Comparison of ENCODE assay signal across 8 cellular contexts in the genomic region with DNA sequence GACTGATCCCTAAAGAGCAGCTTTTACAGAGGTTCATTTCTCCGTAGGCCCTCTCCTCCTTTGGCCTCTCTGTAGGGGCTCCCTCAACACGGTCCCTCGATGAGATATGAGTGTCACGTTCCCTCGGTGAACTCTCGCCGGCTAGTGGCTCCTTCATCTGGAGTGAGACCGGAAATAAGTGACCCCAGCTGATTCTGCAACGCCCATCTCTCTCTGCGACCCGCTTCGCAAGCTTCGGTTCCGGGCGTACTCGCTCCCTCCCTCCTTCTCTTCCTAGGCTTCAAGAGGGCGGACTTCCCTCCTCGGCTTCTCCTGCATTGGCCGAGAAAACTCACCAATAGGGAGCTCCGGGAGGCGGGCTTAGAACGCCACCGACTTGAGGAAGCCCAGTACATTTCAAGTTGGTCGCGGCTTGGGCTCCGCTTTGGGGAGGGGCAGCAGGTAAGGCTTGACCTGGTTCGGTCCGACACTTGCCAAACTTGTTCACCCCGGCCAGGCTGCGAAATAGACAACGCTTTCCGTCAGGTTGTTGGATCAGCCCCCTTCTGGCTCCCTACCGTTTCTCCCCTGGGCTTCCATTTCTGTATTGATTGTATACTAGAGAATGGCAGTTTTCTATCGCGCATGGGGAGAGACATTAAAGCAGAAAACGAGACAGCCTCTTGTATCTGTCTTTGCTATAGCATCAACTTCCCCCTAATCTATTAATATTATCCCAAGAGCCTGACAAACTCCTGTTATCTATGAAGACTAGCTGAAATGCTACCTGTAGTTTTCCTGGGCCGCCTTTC. TPM values are rescaled to one million over a fixed set of nuclear protein-coding genes. Genes with fewer than 3 reads are reported as not detected.
DNase-seq lines count a peak whose midpoint lies in the region; ATAC-seq, FAIRE-seq and TF ChIP-seq lines count a peak whose summit lies in the region.

Gene ANKRD34A, minus strand, starts transcription at position 248 of the 791 bp plus-strand sequence. CDS start 2,816 bp downstream, outside the sequence.
A gene with protein sequence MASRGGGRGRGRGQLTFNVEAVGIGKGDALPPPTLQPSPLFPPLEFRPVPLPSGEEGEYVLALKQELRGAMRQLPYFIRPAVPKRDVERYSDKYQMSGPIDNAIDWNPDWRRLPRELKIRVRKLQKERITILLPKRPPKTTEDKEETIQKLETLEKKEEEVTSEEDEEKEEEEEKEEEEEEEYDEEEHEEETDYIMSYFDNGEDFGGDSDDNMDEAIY (plus strand): TSS at position 363 of the 791 bp plus-strand sequence. CDS start 10,176 bp downstream, outside the sequence.

- FAIRE-seq in GM12892 (lab: Jason Lieb, UNC): peak; percentile 84

- H3K4me1 ChIP-seq in adrenal gland (replicated peaks in 1 of 2): peaks cover 26 to 48% of the 10 kb centered on the region in 2 donors

- no peak for TF ChIP-seq CTCF in adrenal gland (IDR thresholded peaks at IDR 0.05)
- TF ChIP-seq CTCF in progenitor cell of endocrine pancreas (IDR thresholded peaks at IDR 0.05; ENCODE audit: unreplicated experiment): no peak

- peak; percentile 89 for TF ChIP-seq POLR2A in GM12892 (IDR thresholded peaks at IDR 0.05; ENCODE audit: low read depth, low read length)
- TF ChIP-seq POLR2A in adrenal gland (IDR thresholded peaks at IDR 0.05): peak in 1 of 2 donors; percentile 98

- H3K36me3 ChIP-seq in adrenal gland (replicated peaks in 1 of 2): no peaks in the 10 kb centered on the region

- DNase-seq in GM12892 (ENCODE audit: insufficient read length): peak; percentile 82
- DNase-seq in NCI-H1417 treated with DMSO at 0.1 percent for 48 hours (lab: John Stamatoyannopoulos, UW): peak; percentile 63
- DNase-seq in T follicular helper cell (ENCODE audit: low read depth): peak; percentile 86
- peak; percentile 95 to 99 (median 98) for DNase-seq in adrenal gland
- DNase-seq in left ventricle myocardium superior: peak; percentile 96
- DNase-seq in progenitor cell of endocrine pancreas (ENCODE audit: low spot score, unreplicated experiment): peak; percentile 73
- DNase-seq in ureter (ENCODE audit: low spot score): peak; percentile 96

- H3K4me3 Mint-ChIP-seq in progenitor cell of endocrine pancreas (ENCODE audit: low read depth): peak within 1 kb of the TSS; percentile 88

- H3K4me3 ChIP-seq in adrenal gland: peak within 1 kb of the TSS; percentile 26 to 78 (median 53)

- ATAC-seq in HG02798 (IDR thresholded peaks at IDR 0.05; ENCODE audit: poor library complexity, unreplicated experiment) (peak; percentile 93), left ventricle myocardium superior (peak; percentile 81)

- no peaks in the 10 kb centered on the region for H3K9me3 Mint-ChIP-seq in progenitor cell of endocrine pancreas (ENCODE audit: low read depth)

- H3K27ac Mint-ChIP-seq in progenitor cell of endocrine pancreas: peak within 1 kb of the TSS; percentile 90

- H3K9me3 ChIP-seq in adrenal gland (replicated peaks in 1 of 3): no peaks in the 10 kb centered on the region

- peaks cover 41% of the 10 kb centered on the region for H3K27me3 Mint-ChIP-seq in progenitor cell of endocrine pancreas

- 0 to 1% (median 1%) methylated on average over 28 to 37 of the region's 37 CpGs for WGBS in adrenal gland, 4 donors

- H3K4me1 Mint-ChIP-seq in progenitor cell of endocrine pancreas (ENCODE audit: low read depth): peaks cover 20% of the 10 kb centered on the region

- H3K36me3 Mint-ChIP-seq in progenitor cell of endocrine pancreas (ENCODE audit: insufficient read depth): peaks cover 5% of the 10 kb centered on the region

- intact Hi-C loops in adrenal gland (cut with DNase I) (loop anchor here in 1 of 2 donors (5.0 to 10.0 kb wide), 2 partner anchors 47 to 70 kb away; partner anchors contain the start of gene PEX11B), left ventricle myocardium superior (cut with micrococcal nuclease) (loop anchor here (5.0 kb wide), 1 partner anchor 42 kb away; no protein-coding TSS in a partner anchor)

- H3K27me3 ChIP-seq in adrenal gland: no peaks in the 10 kb centered on the region

- H3K27ac ChIP-seq in adrenal gland: peak within 1 kb of the TSS; percentile 80 to 91 (median 85)

RNA-seq across cellular contexts. Expression of gene ANKRD34A, which starts in this region (rescaled TPM):
- polyA plus RNA-seq in GM12892 (2012; ENCODE audit: missing spikeins): 0.49 TPM
- 1 to 10 TPM in 4 of 8 donors, under 1 TPM in 4; 0.24 to 2.5 (median 1.0) TPM for total RNA-seq in adrenal gland
- 1 to 10 TPM in 2 of 3 donors, under 1 TPM in 1; 0.59 to 1.0 (median 1.0) TPM for polyA plus RNA-seq in adrenal gland
- total RNA-seq in left ventricle myocardium superior: 0.52 TPM
- 0.22 TPM in 1 of 2 replicates, not detected in the other for total RNA-seq in progenitor cell of endocrine pancreas
- total RNA-seq in ureter: 0.47 TPM

RNA-seq across cellular contexts. Expression of the second gene that starts in this region (rescaled TPM):
- 27.0 TPM for polyA plus RNA-seq in GM12892 (2012; ENCODE audit: missing spikeins)
- total RNA-seq in adrenal gland (10 to 100 TPM; 18.4 to 35.2 (median 29.4) TPM), left ventricle myocardium superior (44.0 TPM), progenitor cell of endocrine pancreas (12.8 and 13.7 TPM in 2 replicates), ureter (21.0 TPM)
- 10 to 100 TPM; 36.0 to 48.7 (median 44.9) TPM for polyA plus RNA-seq in adrenal gland

Comparison
In these comparisons a context has a peak if more than half of its experiments do, and no peak if none do; other contexts are left out.
1. Peak in every context shown above with its lines: DNase-seq, ATAC-seq, H3K4me3 ChIP-seq and H3K27ac ChIP-seq.